Comparison of ENCODE assay signal across 13 cellular contexts in genomic region chr14:89339579-89339978, GRCh38.
DNase-seq lines count a peak whose midpoint lies in the region; ATAC-seq and TF ChIP-seq lines count a peak whose summit lies in the region.
"Had no signal": no experiment of that assay in that cellular context is flagged by ENCODE, and none has a peak within 500 bp of the region (broad histone marks: within the 10 kb centered on the region; RNA-seq: fewer than 3 reads in every experiment).

No MANE protein-coding gene starts in this region.

- H3K9ac ChIP-seq in HUES48 (ENCODE audit: low read depth, low read length) (no peak overlapping the region), colonic mucosa (ENCODE audit: low read depth in 2 of 2, low read length in 2 of 2) (no peak overlapping the region)

- H3K9me3 ChIP-seq in HUES48 (ENCODE audit: control insufficient read depth, insufficient read depth, low read length) (no peaks in the 10 kb centered on the region), adrenal gland (replicated peaks in 1 of 3) (no peaks in the 10 kb centered on the region), stomach (no peaks in the 10 kb centered on the region), colonic mucosa (no peaks in the 10 kb centered on the region)

- H3K36me3 ChIP-seq in HUES48 (ENCODE audit: control insufficient read depth, insufficient read depth, low read length) (peaks cover 9% of the 10 kb centered on the region; the same call in 1 of the 2 replicates), adrenal gland (replicated peaks in 1 of 2) (no peaks in the 10 kb centered on the region), stomach (no peaks in the 10 kb centered on the region), colonic mucosa (no peaks in the 10 kb centered on the region)

- H3K27ac ChIP-seq in HUES48 (ENCODE audit: low read depth, low read length), result peak overlapping the region; percentile 76
- H3K27ac ChIP-seq in adrenal gland, result peak overlapping the region; percentile 19 to 79 (median 72)
- H3K27ac ChIP-seq in stomach, result peak overlapping the region; percentile 7 to 62 (median 44)
- H3K27ac ChIP-seq in colonic mucosa, result no peak overlapping the region

- WGBS in adrenal gland, 4 donors, result 67 to 83% (median 76%) methylated on average over 7 to 9 of the region's 9 CpGs
- 76 to 89% (median 80%) methylated on average over 9 of the region's 9 CpGs for WGBS in stomach, 5 donors

- DNase-seq in adrenal gland, result no peak
- no peak for DNase-seq in left lobe of liver (ENCODE audit: low spot score)
- DNase-seq in stomach, result no peak
- no peak for DNase-seq in Ammon's horn (ENCODE audit: low spot score)
- no peak for DNase-seq in medulla oblongata (ENCODE audit: extremely low spot score)
- DNase-seq in colonic mucosa, result no peak
- no peak for DNase-seq in NCI-H187 treated with DMSO at 0.1 percent for 48 hours (lab: John Stamatoyannopoulos, UW)
- DNase-seq: activated T-cell treated with anti-CD3 and anti-CD28 coated beads, Interleukin-2, amount 50 U/mL, for 1 hour; cerebellar nuclear complex; KG1; naive thymus-derived CD8-positive, alpha-beta T cell; stimulated activated CD4-positive, alpha-beta T cell treated with anti-CD3 and anti-CD28 coated beads, Interleukin-15, amount 100 ng/mL, for 24 hours had no signal

- intact Hi-C loops in adrenal gland (cut with DNase I) (no loop called here), stomach (cut with DNase I; ENCODE audit: low total_unique reads) (no loop called here), colonic mucosa (cut with DNase I) (no loop called here)

- TF ChIP-seq POLR2A in adrenal gland (IDR thresholded peaks at IDR 0.05), result no peak
- TF ChIP-seq POLR2A in stomach (IDR thresholded peaks at IDR 0.05), result no peak

- peak; percentile 10 for ATAC-seq in left lobe of liver
- ATAC-seq: naive thymus-derived CD8-positive, alpha-beta T cell had no signal

- TF ChIP-seq EP300 in stomach (IDR thresholded peaks at IDR 0.05), result no peak

- H3K27me3 ChIP-seq in HUES48 (ENCODE audit: control insufficient read depth, insufficient read depth, low read length), result no peaks in the 10 kb centered on the region
- no peaks in the 10 kb centered on the region for H3K27me3 ChIP-seq in adrenal gland
- no peaks in the 10 kb centered on the region for H3K27me3 ChIP-seq in stomach
- no peaks in the 10 kb centered on the region for H3K27me3 ChIP-seq in colonic mucosa

- H3K4me1 ChIP-seq in HUES48 (ENCODE audit: control insufficient read depth, insufficient read depth, low read length), result peaks cover 60% of the 10 kb centered on the region
- peaks cover 42 to 67% of the 10 kb centered on the region in 2 donors for H3K4me1 ChIP-seq in adrenal gland (replicated peaks in 1 of 2)
- peaks cover 35 to 79% (median 48%) of the 10 kb centered on the region in 4 donors for H3K4me1 ChIP-seq in stomach
- H3K4me1 ChIP-seq in colonic mucosa, result peaks cover 4% of the 10 kb centered on the region

- TF ChIP-seq CTCF in adrenal gland (IDR thresholded peaks at IDR 0.05), result no peak
- TF ChIP-seq CTCF in stomach (IDR thresholded peaks at IDR 0.05), result no peak
- TF ChIP-seq CTCF in colonic mucosa (IDR thresholded peaks at IDR 0.05), result no peak

- H3K4me3 ChIP-seq in HUES48 (ENCODE audit: low read depth, low read length) (no peak overlapping the region), adrenal gland (no peak overlapping the region), stomach (no peak overlapping the region), colonic mucosa (no peak overlapping the region)
